Comparison of ENCODE assay signal across 22 cellular contexts in genomic region chr9:86706391-86706790, GRCh38.
DNase-seq lines count a peak whose midpoint lies in the region; ATAC-seq, FAIRE-seq and TF ChIP-seq lines count a peak whose summit lies in the region.
"Had no signal": no experiment of that assay in that cellular context is flagged by ENCODE, and none has a peak within 500 bp of the region (broad histone marks: within the 10 kb centered on the region; RNA-seq: fewer than 3 reads in every experiment).

No MANE protein-coding gene starts in this region.

- no peaks in the 10 kb centered on the region for H3K79me2 ChIP-seq in keratinocyte (ENCODE audit: control insufficient read depth, insufficient read depth, low read length)
- H3K79me2 ChIP-seq: hepatocyte had no signal

- no peak for FAIRE-seq in bronchial epithelial cell (lab: Jason Lieb, UNC)
- FAIRE-seq in keratinocyte (lab: Jason Lieb, UNC): peak; percentile 61

- no peak for TF ChIP-seq CTCF in bronchial epithelial cell (IDR thresholded peaks at IDR 0.05; ENCODE audit: insufficient read depth, low read length, severe bottlenecking)
- no peak for TF ChIP-seq CTCF in keratinocyte (optimal IDR thresholded peaks at IDR 0.05 in 1 of 3, IDR thresholded peaks at IDR 0.05 in 1 of 3, conservative IDR thresholded peaks at IDR 0.05 in 1 of 3; ENCODE audit: extremely low read depth in 1 of 3, insufficient read depth in 2 of 3, low read length in 3 of 3)
- TF ChIP-seq CTCF in uterus (IDR thresholded peaks at IDR 0.05): no peak

- no peak overlapping the region for H3K4me2 ChIP-seq in keratinocyte (ENCODE audit: control insufficient read depth, extremely low read depth, insufficient read depth, low read depth, low read length)
- H3K4me2 ChIP-seq: hepatocyte, KMS-11 had no signal

- H3K27me3 ChIP-seq in bronchial epithelial cell (ENCODE audit: control insufficient read depth, insufficient read depth, low read length) (no peaks in the 10 kb centered on the region), keratinocyte (ENCODE audit: control insufficient read depth, extremely low read depth, insufficient read depth, low read length) (no peaks in the 10 kb centered on the region), uterus (no peaks in the 10 kb centered on the region)
- H3K27me3 ChIP-seq: foreskin keratinocyte, hepatocyte, sigmoid colon, tibial nerve had no signal

- H2AFZ ChIP-seq in keratinocyte (ENCODE audit: control insufficient read depth, low read length): no peak overlapping the region
- H2AFZ ChIP-seq: hepatocyte had no signal

- H3K9me3 ChIP-seq in keratinocyte (ENCODE audit: control insufficient read depth, low read depth, low read length) (no peaks in the 10 kb centered on the region), uterus (no peaks in the 10 kb centered on the region)
- H3K9me3 ChIP-seq: sigmoid colon, tibial nerve had no signal

- no peaks in the 10 kb centered on the region for H3K9me1 ChIP-seq in keratinocyte (ENCODE audit: control insufficient read depth, extremely low read depth, insufficient read depth, low read length)

- ATAC-seq in HG02970 (IDR thresholded peaks at IDR 0.05; ENCODE audit: low FRiP score, unreplicated experiment): no peak
- ATAC-seq: activated CD4-positive, alpha-beta T cell treated with anti-CD3 and anti-CD28 coated beads for 36 hours; stimulated activated naive CD8-positive, alpha-beta T cell treated with anti-CD3 and anti-CD28 coated beads, Interleukin-15, amount 100 ng/mL, for 72 hours had no signal

- TF ChIP-seq POLR2A in uterus (IDR thresholded peaks at IDR 0.05): no peak

- intact Hi-C loops in uterus (cut with DNase I; ENCODE audit: low total_unique reads): no loop called here

- no peaks in the 10 kb centered on the region for H3K36me3 ChIP-seq in bronchial epithelial cell (ENCODE audit: control insufficient read depth, insufficient read depth, low read length)
- no peaks in the 10 kb centered on the region for H3K36me3 ChIP-seq in keratinocyte (ENCODE audit: control insufficient read depth in 2 of 2, extremely low read depth in 1 of 2, insufficient read depth in 2 of 2, low read length in 2 of 2)
- no peaks in the 10 kb centered on the region for H3K36me3 ChIP-seq in uterus
- H3K36me3 ChIP-seq: sigmoid colon, tibial nerve had no signal

- H3K9ac ChIP-seq in keratinocyte (ENCODE audit: control insufficient read depth, extremely low read depth, insufficient read depth, low read length): no peak overlapping the region
- H3K9ac ChIP-seq: KMS-11 had no signal

- H4K20me1 ChIP-seq in keratinocyte (ENCODE audit: control insufficient read depth, extremely low read depth, insufficient read depth, low read length): no peaks in the 10 kb centered on the region

- H3K4me1 ChIP-seq in keratinocyte (ENCODE audit: control insufficient read depth, extremely low read depth, insufficient read depth, low read length): peaks cover 10% of the 10 kb centered on the region
- H3K4me1 ChIP-seq in uterus: peaks cover 2 to 3% of the 10 kb centered on the region in 2 donors
- H3K4me1 ChIP-seq: foreskin keratinocyte had no signal

- dilution Hi-C loops in keratinocyte (cut with MboI; ENCODE audit: extremely low pct_ligation_motif_present, low sequenced_read_pairs): no loop called here

- H3K27ac ChIP-seq in keratinocyte (ENCODE audit: control insufficient read depth, insufficient read depth, low read length) (no peak overlapping the region), uterus (peak overlapping the region; percentile 34 to 65)
- H3K27ac ChIP-seq: foreskin keratinocyte, hepatocyte, KMS-11, RWPE1, sigmoid colon, SK-N-MC, tibial nerve had no signal

- H3K4me3 ChIP-seq in Jurkat, Clone E6-1 (ENCODE audit: low read length): no peak overlapping the region
- H3K4me3 ChIP-seq in bronchial epithelial cell (ENCODE audit: low read depth, low read length) (no peak overlapping the region), keratinocyte (ENCODE audit: control insufficient read depth in 2 of 3, extremely low read depth in 1 of 3, insufficient read depth in 2 of 3, low read depth in 1 of 3, low read length in 3 of 3) (no peak overlapping the region), uterus (no peak overlapping the region)
- H3K4me3 ChIP-seq: hepatocyte, sigmoid colon, SK-N-MC, tibial nerve had no signal

- peak; percentile 14 for DNase-seq in Jurkat, Clone E6-1 (ENCODE audit: low read depth, low spot score)
- DNase-seq in bronchial epithelial cell (ENCODE audit: low read depth) (peak; percentile 26), keratinocyte (ENCODE audit: low read depth, low spot score) (no peak), uterus (no peak), NCI-H2196 (lab: John Stamatoyannopoulos, UW; ENCODE audit: unreplicated experiment) (no peak), mesenteric fat pad (ENCODE audit: low spot score) (no peak)
- DNase-seq: activated CD4-positive, alpha-beta T cell treated with anti-CD3 and anti-CD28 coated beads for 36 hours; CD4-positive, alpha-beta T cell; central memory CD4-positive, alpha-beta T cell; foreskin keratinocyte; GDM1; NCI-H1694 treated with DMSO at 0.1 percent for 48 hours; NCI-H2171 treated with DMSO at 0.1 percent for 48 hours; NCI-H69; sigmoid colon; stimulated activated naive CD8-positive, alpha-beta T cell treated with anti-CD3 and anti-CD28 coated beads, Interleukin-15, amount 100 ng/mL, for 72 hours had no signal

Comparison
In these comparisons a context has a peak if more than half of its experiments do, and no peak if none do; other contexts are left out.
1. DNase-seq: peak in Jurkat, Clone E6-1 (single experiment) and bronchial epithelial cell (single experiment); none in keratinocyte (single experiment), uterus (0 of 2), NCI-H2196 (single experiment) and mesenteric fat pad (single experiment).